ENCODE assay signal across 8 cellular contexts in genomic region chr14:102516531-102517411, GRCh38. TPM values are rescaled to one million over a fixed set of nuclear protein-coding genes. Genes with fewer than 3 reads are reported as not detected.
DNase-seq lines count a peak whose midpoint lies in the region; ATAC-seq and TF ChIP-seq lines count a peak whose summit lies in the region.

No MANE protein-coding gene starts in this region.

- peak; percentile 69 for ATAC-seq in GM19438 (IDR thresholded peaks at IDR 0.05; ENCODE audit: low read depth, unreplicated experiment)

- no peaks in the 10 kb centered on the region for H3K36me3 ChIP-seq in MG63

- peak overlapping the region; percentile 47 for H3K27ac ChIP-seq in C4-2B

- no peaks in the 10 kb centered on the region for H3K9me3 ChIP-seq in MG63

- DNase-seq in MG63 (no peak), dermis blood vessel endothelial cell (peak; percentile 48), medulla oblongata (ENCODE audit: extremely low spot score) (peak; percentile 44), cortex of kidney (lab: John Stamatoyannopoulos, UW) (no peak)
- DNase-seq in activated CD4-positive, alpha-beta T cell treated with anti-CD3 and anti-CD28 coated beads for 4 hours: peak; percentile 45 to 62
- peak; percentile 35 for DNase-seq in stimulated activated CD8-positive, alpha-beta memory T cell treated with anti-CD3 and anti-CD28 coated beads, Interleukin-15, amount 100 ng/mL, for 1 hour (ENCODE audit: low read depth)

- peak overlapping the region; percentile 48 for H3K4me3 ChIP-seq in MG63

- no peaks in the 10 kb centered on the region for H3K27me3 ChIP-seq in MG63

- TF ChIP-seq CTCF in C4-2B (conservative IDR thresholded peaks at IDR 0.05): peak; percentile 99

RNA-seq across cellular contexts. Expression of gene ANKRD9, which starts 7.2 kb away (rescaled TPM):
- 10.5 and 13.0 TPM in 2 replicates for total RNA-seq in MG63 (2014; rRNA removed; shearing (Covaris generic); ENCODE audit: low replicate concordance)
- total RNA-seq in dermis blood vessel endothelial cell: 20.3 and 24.2 TPM in 2 replicates

Comparison
In these comparisons a context has a peak if more than half of its experiments do, and no peak if none do; other contexts are left out.
1. DNase-seq: peak in activated CD4-positive, alpha-beta T cell treated with anti-CD3 and anti-CD28 coated beads for 4 hours (2 of 2), dermis blood vessel endothelial cell (single experiment), medulla oblongata (single experiment) and stimulated activated CD8-positive, alpha-beta memory T cell treated with anti-CD3 and anti-CD28 coated beads, Interleukin-15, amount 100 ng/mL, for 1 hour (single experiment); none in MG63 (single experiment) and cortex of kidney (single experiment).